Comparison of ENCODE assay signal across 8 cellular contexts in genomic region chr14:24147761-24148428, GRCh38. TPM values are rescaled to one million over a fixed set of nuclear protein-coding genes. Genes with fewer than 3 reads are reported as not detected.
DNase-seq lines count a peak whose midpoint lies in the region; ATAC-seq, FAIRE-seq and TF ChIP-seq lines count a peak whose summit lies in the region.

No MANE protein-coding gene starts in this region.

- H3K4me1 ChIP-seq in mucosa of rectum (ENCODE audit: control insufficient read depth in 2 of 2, insufficient read depth in 2 of 2, low read length in 2 of 2) = peaks cover 25 to 26% of the 10 kb centered on the region in 2 donors

- no peaks in the 10 kb centered on the region for H3K9me3 ChIP-seq in mucosa of rectum (ENCODE audit: control insufficient read depth in 2 of 2, low read length in 2 of 2)

- ATAC-seq in HG03175 (IDR thresholded peaks at IDR 0.05; ENCODE audit: unreplicated experiment) (peak; percentile 1), HG03025 (IDR thresholded peaks at IDR 0.05; ENCODE audit: low FRiP score, unreplicated experiment) (no peak), HG03280 (IDR thresholded peaks at IDR 0.05; ENCODE audit: unreplicated experiment) (no peak)

- H3K27ac ChIP-seq in mucosa of rectum (ENCODE audit: low read depth in 2 of 2, low read length in 2 of 2) = peak overlapping the region; percentile 80 to 97

- H3K27me3 ChIP-seq in bronchial epithelial cell (ENCODE audit: control insufficient read depth, insufficient read depth, low read length) (no peaks in the 10 kb centered on the region), mucosa of rectum (ENCODE audit: control insufficient read depth in 2 of 2, insufficient read depth in 2 of 2, low read length in 2 of 2) (no peaks in the 10 kb centered on the region)

- TF ChIP-seq CTCF in AG04449 (IDR thresholded peaks at IDR 0.05; ENCODE audit: insufficient read depth, low read length, missing control alignments) (no peak), bronchial epithelial cell (IDR thresholded peaks at IDR 0.05; ENCODE audit: insufficient read depth, low read length, severe bottlenecking) (no peak), D721Med (IDR thresholded peaks at IDR 0.05; ENCODE audit: insufficient read depth, missing control alignments) (no peak)

- FAIRE-seq in bronchial epithelial cell (lab: Jason Lieb, UNC) (no peak), D721Med (lab: Jason Lieb, UNC) (no peak)

- H3K36me3 ChIP-seq in bronchial epithelial cell (ENCODE audit: control insufficient read depth, insufficient read depth, low read length) (peaks cover 25% of the 10 kb centered on the region), mucosa of rectum (ENCODE audit: control insufficient read depth in 2 of 2, insufficient read depth in 2 of 2, low read length in 2 of 2) (peaks cover 44 to 52% of the 10 kb centered on the region in 2 donors)

- CTCF ChIA-PET in AG04449 (lab: Yijun Ruan, JAX) = interaction anchor here (1.6 to 8.8 kb wide), 6 partner anchors 8 to 162 kb away, joined by 4 to 165 read pairs (median 11); partner anchors contain the start of genes IRF9 and LTB4R2

- DNase-seq in AG04449 (ENCODE audit: low read depth, low spot score) (no peak), bronchial epithelial cell (ENCODE audit: low read depth) (no peak), occipital lobe (lab: John Stamatoyannopoulos, UW) (no peak), D721Med (ENCODE audit: insufficient read length, low spot score) (no peak)

- H3K4me3 ChIP-seq in AG04449 (ENCODE audit: low read depth, low read length) = peak overlapping the region; percentile 92
- H3K4me3 ChIP-seq in bronchial epithelial cell (ENCODE audit: low read depth, low read length) = peak overlapping the region; percentile 77
- peak overlapping the region; percentile 79 to 99 for H3K4me3 ChIP-seq in mucosa of rectum (ENCODE audit: low read length in 2 of 2)

- H3K9ac ChIP-seq in mucosa of rectum (ENCODE audit: low read depth in 1 of 2, low read length in 2 of 2) = peak overlapping the region; percentile 82 to 87

- POLR2A ChIA-PET in AG04449 (lab: Yijun Ruan, JAX) = interaction anchor here (1.1 to 2.5 kb wide), 6 partner anchors 8 to 40 kb away, joined by 3 to 14 read pairs (median 8); partner anchors contain the start of genes DCAF11, IPO4, IRF9 and NRL

RNA-seq across cellular contexts. Expression of gene RNF31, which starts 0.6 kb away (rescaled TPM):
- total RNA-seq in bronchial epithelial cell = 23.3 and 25.8 TPM in 2 replicates
- 20.4 TPM for total RNA-seq in occipital lobe

RNA-seq across cellular contexts. Expression of gene PSME2, which starts 1.5 kb away (rescaled TPM):
- total RNA-seq in bronchial epithelial cell (26.9 and 37.5 TPM in 2 replicates), occipital lobe (26.0 TPM)

RNA-seq across cellular contexts. Expression of gene EMC9, which starts 6.5 kb away (rescaled TPM):
- total RNA-seq in bronchial epithelial cell = 12.6 and 17.8 TPM in 2 replicates
- total RNA-seq in occipital lobe = 9.5 TPM

RNA-seq across cellular contexts. Expression of gene PSME1, which starts 11.9 kb away (rescaled TPM):
- total RNA-seq in bronchial epithelial cell (65.0 and 71.8 TPM in 2 replicates), occipital lobe (24.5 TPM)

RNA-seq across cellular contexts. Expression of gene IRF9, which starts 13.2 kb away (rescaled TPM):
- total RNA-seq in bronchial epithelial cell = 19.2 and 28.7 TPM in 2 replicates
- 20.7 TPM for total RNA-seq in occipital lobe
